8 cellular contexts compared by ENCODE assay signal in genomic region chr2:112583497-112584133, GRCh38. TPM values are rescaled to one million over a fixed set of nuclear protein-coding genes. Genes with fewer than 3 reads are reported as not detected.
DNase-seq lines count a peak whose midpoint lies in the region; FAIRE-seq and TF ChIP-seq lines count a peak whose summit lies in the region.

No MANE protein-coding gene starts in this region.

- intact Hi-C loops in posterior vena cava (cut with DNase I), result loop anchor here in 1 of 2 donors (1.0 kb wide), 1 partner anchor 13 kb away; no protein-coding TSS in a partner anchor

- H3K27me3 ChIP-seq in SJCRH30 (no peaks in the 10 kb centered on the region), H1 (replicated peaks in 1 of 4; ENCODE audit: control insufficient read depth in 3 of 4, extremely low read depth in 1 of 4, insufficient read depth in 3 of 4, low read length in 3 of 4) (no peaks in the 10 kb centered on the region)

- H3K4me1 ChIP-seq in SJCRH30 (peaks cover 6% of the 10 kb centered on the region; the same call in 1 of the 2 replicates), H1 (replicated peaks in 1 of 4; ENCODE audit: control insufficient read depth in 3 of 4, insufficient read depth in 4 of 4, low read length in 3 of 4) (peaks cover 0 to 4% (median 2%) of the 10 kb centered on the region in 4 experiments; a peak in 4 of 7 replicates)

- H3K23ac ChIP-seq in H1 (ENCODE audit: insufficient read length), result no peak overlapping the region

- peak overlapping the region; percentile 77 for H3K4me3 ChIP-seq in SJCRH30
- peak overlapping the region; percentile 82 to 93 (median 88) for H3K4me3 ChIP-seq in H1 (ENCODE audit: extremely low read depth in 1 of 4, insufficient read depth in 2 of 4, low read depth in 3 of 4, low read length in 4 of 4)

- peak overlapping the region; percentile 99 for H2BK5ac ChIP-seq in H1 (ENCODE audit: low read depth, low read length)

- peak overlapping the region; percentile 59 to 95 (median 81) for H3K9ac ChIP-seq in H1 (replicated peaks in 1 of 4; ENCODE audit: extremely low read depth in 1 of 4, low read depth in 3 of 4, low read length in 3 of 4)

- no peak for TF ChIP-seq EP300 in H1 (IDR thresholded peaks at IDR 0.05; ENCODE audit: borderline replicate concordance in 1 of 2, low read depth in 2 of 2, low read length in 2 of 2)

- H2BK120ac ChIP-seq in H1 (replicated peaks; ENCODE audit: low read depth, low read length), result no peak overlapping the region

- peak overlapping the region; percentile 96 for H3K4me3 Mint-ChIP-seq in activated naive CD4-positive, alpha-beta T cell treated with anti-CD3 and anti-CD28 coated beads, Interleukin-2, amount 50 U/mL, for 24 hours

- 42% methylated on average over 19 of the region's 19 CpGs; no CpG with 5 or more reads in 1 of the 2 experiments for WGBS in H1 (ENCODE audit: extremely low coverage in 1 of 2, insufficient coverage in 1 of 2, insufficient read length in 1 of 2, insufficient replicate concordance in 2 of 2, low coverage in 1 of 2, low lambda C conversion rate in 2 of 2, missing lambda C conversion rate in 1 of 2), 2 experiments

- peak overlapping the region; percentile 47 for H3K4ac ChIP-seq in H1 (replicated peaks; ENCODE audit: insufficient read length, low read depth, low read length)

- no peak for TF ChIP-seq RAD21 in H1 (IDR thresholded peaks at IDR 0.05 in 1 of 2, conservative IDR thresholded peaks at IDR 0.05 in 1 of 2; ENCODE audit: low read depth in 2 of 2, low read length in 2 of 2)

- H3K9me3 Mint-ChIP-seq in activated naive CD4-positive, alpha-beta T cell treated with anti-CD3 and anti-CD28 coated beads, Interleukin-2, amount 50 U/mL, for 24 hours, result no peaks in the 10 kb centered on the region

- peak overlapping the region; percentile 93; the same call in 1 of the 2 replicates for H4K8ac ChIP-seq in H1 (ENCODE audit: extremely low read depth, insufficient read depth, low read length)

- H3K36me3 ChIP-seq in SJCRH30 (no peaks in the 10 kb centered on the region; the same call in 1 of the 2 replicates), H1 (ENCODE audit: control insufficient read depth in 2 of 4, insufficient read depth in 4 of 4, low read length in 3 of 4) (peaks cover 0 to 8% (median 2%) of the 10 kb centered on the region in 4 experiments; a peak in 5 of 8 replicates)

- H3K56ac ChIP-seq in H1 (replicated peaks; ENCODE audit: insufficient read length, low read depth, low read length), result peak overlapping the region; percentile 43

- H2AFZ ChIP-seq in H1 (ENCODE audit: low read length), result peak overlapping the region; percentile 98

- peaks cover 35% of the 10 kb centered on the region for H3K4me1 Mint-ChIP-seq in activated naive CD4-positive, alpha-beta T cell treated with anti-CD3 and anti-CD28 coated beads, Interleukin-2, amount 50 U/mL, for 24 hours

- no peak overlapping the region; the same call in 1 of the 2 replicates for H2BK12ac ChIP-seq in H1 (ENCODE audit: low read depth, low read length)

- H3K79me1 ChIP-seq in H1 (ENCODE audit: low read depth, low read length), result no peaks in the 10 kb centered on the region

- peak overlapping the region; percentile 63 for H4K91ac ChIP-seq in H1 (replicated peaks; ENCODE audit: insufficient read length, low read length)

- no peak for FAIRE-seq in H1 (lab: Jason Lieb, UNC)

- H3K79me2 ChIP-seq in H1 (ENCODE audit: control insufficient read depth in 1 of 2, insufficient read depth in 2 of 2, low read length in 2 of 2), result no peaks in the 10 kb centered on the region

- CTCF ChIA-PET in H1 (lab: Charles Lee; ENCODE audit: partially characterized antibody), result interaction anchor here (0.8 to 2.8 kb wide), 11 partner anchors 10 to 641 kb away, joined by 3 to 11 read pairs (median 3); no protein-coding TSS in a partner anchor

- peak overlapping the region; percentile 98 for H3K18ac ChIP-seq in H1 (ENCODE audit: extremely low read depth, low read length)

- no peak for DNase-seq in activated naive CD4-positive, alpha-beta T cell (lab: John Stamatoyannopoulos, UW)
- peak in 1 of 2 experiments; percentile 37 for DNase-seq in SJCRH30
- DNase-seq in H1 (ENCODE audit: low read depth in 1 of 2, low spot score in 2 of 2), result no peak
- peak; percentile 65 for DNase-seq in myocyte (ENCODE audit: low read depth)
- DNase-seq in posterior vena cava (ENCODE audit: low spot score), result no peak
- no peak for DNase-seq in NCI-H2196 treated with DMSO at 0.1 percent for 48 hours (lab: John Stamatoyannopoulos, UW; ENCODE audit: unreplicated experiment)
- DNase-seq in mesenteric fat pad (ENCODE audit: low spot score), result no peak

- TF ChIP-seq CTCF in H1 (IDR thresholded peaks at IDR 0.05; ENCODE audit: control extremely low read depth in 1 of 3, insufficient read depth in 1 of 3, low read depth in 1 of 3, low read length in 3 of 3), result no peak

- no peak for TF ChIP-seq POLR2A in H1 (IDR thresholded peaks at IDR 0.05; ENCODE audit: control extremely low read depth in 1 of 2, low read depth in 2 of 2, low read length in 2 of 2)

- no peak overlapping the region for H3K14ac ChIP-seq in H1 (ENCODE audit: insufficient read length)

- H2BK15ac ChIP-seq in H1 (ENCODE audit: low read length), result no peak overlapping the region

- H3K23me2 ChIP-seq in H1 (ENCODE audit: low read depth, low read length), result peaks cover 9% of the 10 kb centered on the region; the same call in 1 of the 2 replicates

- H3K36me3 Mint-ChIP-seq in activated naive CD4-positive, alpha-beta T cell treated with anti-CD3 and anti-CD28 coated beads, Interleukin-2, amount 50 U/mL, for 24 hours, result peaks cover 10% of the 10 kb centered on the region

- peak overlapping the region; percentile 99 for H4K5ac ChIP-seq in H1 (ENCODE audit: insufficient read length, low read depth, low read length)

- H2BK20ac ChIP-seq in H1 (ENCODE audit: low read length), result no peak overlapping the region

- H3K4me2 ChIP-seq in H1 (ENCODE audit: insufficient read depth in 1 of 2, low read depth in 2 of 2, low read length in 2 of 2), result peak overlapping the region; percentile 72 to 80

- POLR2A ChIA-PET in H1 (lab: Charles Lee; ENCODE audit: partially characterized antibody), result interaction anchor here (1.1 to 1.4 kb wide), 3 partner anchors 40 to 87 kb away, joined by 3 to 5 read pairs (median 3); no protein-coding TSS in a partner anchor

- H3K9me3 ChIP-seq in SJCRH30 (replicated peaks), result no peaks in the 10 kb centered on the region
- no peaks in the 10 kb centered on the region for H3K9me3 ChIP-seq in H1 (ENCODE audit: insufficient read depth in 2 of 2, low read depth in 1 of 2, low read length in 1 of 2)

- H3K27ac Mint-ChIP-seq in activated naive CD4-positive, alpha-beta T cell treated with anti-CD3 and anti-CD28 coated beads, Interleukin-2, amount 50 U/mL, for 24 hours, result peak overlapping the region; percentile 96

- peak overlapping the region; percentile 94 for H3K27ac ChIP-seq in SJCRH30
- H3K27ac ChIP-seq in H1 (ENCODE audit: low read depth, low read length), result peak overlapping the region; percentile 96

- H4K20me1 ChIP-seq in H1 (replicated peaks in 1 of 2; ENCODE audit: control insufficient read depth in 1 of 2, insufficient read depth in 2 of 2, low read length in 2 of 2), result no peaks in the 10 kb centered on the region

- H2AK5ac ChIP-seq in H1 (ENCODE audit: low read depth, low read length), result no peak overlapping the region

- no peaks in the 10 kb centered on the region for H3K27me3 Mint-ChIP-seq in activated naive CD4-positive, alpha-beta T cell treated with anti-CD3 and anti-CD28 coated beads, Interleukin-2, amount 50 U/mL, for 24 hours

TF ChIP-seq in H1, 55 proteins besides CTCF, POLR2A, EP300 and RAD21:
- TF ChIP-seq MAFK (IDR thresholded peaks at IDR 0.05; ENCODE audit: low read depth, low read length) (no peak), SIN3A (conservative IDR thresholded peaks at IDR 0.05 in 1 of 2, IDR thresholded peaks at IDR 0.05 in 1 of 2; ENCODE audit: low read depth in 1 of 2, low read length in 2 of 2) (peak in 1 of 2 experiments; percentile 13; a peak in 1 of 4 replicates)

RNA-seq across cellular contexts. Expression of gene CHCHD5, which starts 0.8 kb away (rescaled TPM):
- total RNA-seq in SJCRH30 (2014; rRNA removed; shearing (Covaris generic)), result 11.2 and 12.3 TPM in 2 replicates
- total RNA-seq in H1 (2021; fragmentation: NEBNext Ultra II Directional; extraction: Animal tissue kit (Norgen Biotek cat#: 25700)), result 27.2 and 30.2 TPM in 2 replicates
- polyA plus RNA-seq in H1 (2011; rRNA removed), result 71.5 and 95.9 TPM in 2 replicates
- polyA plus RNA-seq in H1 (2011; cell fraction: cytosol; rRNA removed), result 45.7 TPM
- 36.3 TPM for polyA plus RNA-seq in H1 (2011; cell fraction: nucleus; rRNA removed)
- 18.7 to 60.6 TPM (median 56.3 TPM) in 4 replicates for polyA plus RNA-seq in H1 (2012, experiment 1 of 2)
- 84.1 TPM for polyA plus RNA-seq in H1 (2012, experiment 2 of 2)
- polyA plus RNA-seq in H1 (2013, experiment 1 of 2), result 24.1 TPM
- polyA plus RNA-seq in H1 (2013, experiment 2 of 2), result 21.6 TPM
- polyA minus RNA-seq in H1 (2011; rRNA and poly(A)+ RNA removed), result 4.1 and 5.2 TPM in 2 replicates
- polyA minus RNA-seq in H1 (2011; cell fraction: cytosol; rRNA and poly(A)+ RNA removed), result 11.2 TPM
- 16.5 TPM for polyA minus RNA-seq in H1 (2011; cell fraction: nucleus; rRNA and poly(A)+ RNA removed)
- 20.9 and 21.6 TPM in 2 replicates for total RNA-seq in myocyte
- 65.0 TPM for polyA plus RNA-seq in myocyte (2012)
- total RNA-seq in posterior vena cava, result 10 to 100 TPM; 12.7 to 23.8 TPM
- 21.0 TPM for total RNA-seq in mesenteric fat pad

RNA-seq across cellular contexts. Expression of gene POLR1B, which starts 41.4 kb away (rescaled TPM):
- total RNA-seq in SJCRH30 (2014; rRNA removed; shearing (Covaris generic)), result 30.3 and 37.5 TPM in 2 replicates
- 69.4 and 71.1 TPM in 2 replicates for total RNA-seq in H1 (2021; fragmentation: NEBNext Ultra II Directional; extraction: Animal tissue kit (Norgen Biotek cat#: 25700))
- polyA plus RNA-seq in H1 (2011; rRNA removed), result 24.3 and 50.2 TPM in 2 replicates
- polyA plus RNA-seq in H1 (2011; cell fraction: cytosol; rRNA removed), result 21.6 TPM
- polyA plus RNA-seq in H1 (2011; cell fraction: nucleus; rRNA removed), result 44.0 TPM
- polyA plus RNA-seq in H1 (2012, experiment 1 of 2), result 24.8 to 51.2 TPM (median 35.3 TPM) in 4 replicates
- polyA plus RNA-seq in H1 (2012, experiment 2 of 2), result 2.8 TPM
- 18.6 TPM for polyA plus RNA-seq in H1 (2013, experiment 1 of 2)
- polyA plus RNA-seq in H1 (2013, experiment 2 of 2), result 17.0 TPM
- polyA minus RNA-seq in H1 (2011; rRNA and poly(A)+ RNA removed), result 120 and 165 TPM in 2 replicates
- 60.0 TPM for polyA minus RNA-seq in H1 (2011; cell fraction: cytosol; rRNA and poly(A)+ RNA removed)
- 35.2 TPM for polyA minus RNA-seq in H1 (2011; cell fraction: nucleus; rRNA and poly(A)+ RNA removed)
- total RNA-seq in myocyte, result 11.8 and 14.0 TPM in 2 replicates
- 6.0 TPM for polyA plus RNA-seq in myocyte (2012)
- total RNA-seq in posterior vena cava, result 10 to 100 TPM; 11.4 to 12.8 TPM
- 20.3 TPM for total RNA-seq in mesenteric fat pad
